In genomic region chr17:76709951-76710862, GRCh38 we compare ENCODE assay signal across 6 cellular contexts. TPM values are rescaled to one million over a fixed set of nuclear protein-coding genes. Genes with fewer than 3 reads are reported as not detected.
DNase-seq lines count a peak whose midpoint lies in the region; ATAC-seq, FAIRE-seq and TF ChIP-seq lines count a peak whose summit lies in the region.
"Not testable (repeated sequence)": the region's sequence is repeated elsewhere in the genome, so short reads cannot be mapped to it uniquely, and the experiment has no call there.

No MANE protein-coding gene starts in this region.

- not testable (repeated sequence) for DNase-seq in HFFc6; T-cell; bronchial epithelial cell (ENCODE audit: low read depth)
- DNase-seq in hepatocyte (ENCODE audit: low spot score) (peak; percentile 39), ureter (ENCODE audit: low spot score) (peak; percentile 70)

- not testable (repeated sequence) for H3K36me3 ChIP-seq in bronchial epithelial cell (ENCODE audit: control insufficient read depth, insufficient read depth, low read length); hepatocyte (replicated peaks; ENCODE audit: insufficient read depth, low read depth); neuron (ENCODE audit: insufficient read depth, low read length)

- not testable (repeated sequence) for FAIRE-seq in bronchial epithelial cell (lab: Jason Lieb, UNC)

- H3K4me1 Mint-ChIP-seq in HFFc6 (ENCODE audit: low read depth) (peaks cover 57% of the 10 kb centered on the region), T-cell (peaks cover 23 to 38% (median 30%) of the 10 kb centered on the region in 3 donors)

- peaks cover 34% of the 10 kb centered on the region for H3K4me1 ChIP-seq in hepatocyte (ENCODE audit: insufficient read depth)
- peaks cover 30% of the 10 kb centered on the region for H3K4me1 ChIP-seq in neuron (ENCODE audit: insufficient read depth, low read length)

- not testable (repeated sequence) for TF ChIP-seq CTCF in HFFc6 (IDR thresholded peaks at IDR 0.05); bronchial epithelial cell (IDR thresholded peaks at IDR 0.05; ENCODE audit: insufficient read depth, low read length, severe bottlenecking); hepatocyte (IDR thresholded peaks at IDR 0.05; ENCODE audit: poor library complexity)

- peak overlapping the region; percentile 97 for H3K4me2 ChIP-seq in hepatocyte

- H3K4me3 ChIP-seq in bronchial epithelial cell (ENCODE audit: low read depth, low read length) (peak overlapping the region; percentile 60), hepatocyte (peak overlapping the region; percentile 40), neuron (ENCODE audit: low read length) (peak overlapping the region; percentile 83)

- peak overlapping the region; percentile 95 for H3K27ac ChIP-seq in hepatocyte

- POLR2A ChIA-PET in T-cell (lab: Charles Lee), result not testable (repeated sequence)

- H3K4me3 Mint-ChIP-seq in HFFc6 (peak overlapping the region; percentile 99), T-cell (peak overlapping the region; percentile 64 to 75 (median 70))

- CTCF ChIA-PET in T-cell (lab: Charles Lee), result interaction anchor here in 1 of 2 donors (0.6 kb wide), 1 partner anchor 963 kb away, joined by 3 read pairs; no protein-coding TSS in a partner anchor

- 5% methylated on average over 17 of the region's 79 CpGs for WGBS in hepatocyte (ENCODE audit: low lambda C conversion rate, missing lambda C conversion rate)

- peak overlapping the region; percentile 99 for H3K27ac Mint-ChIP-seq in HFFc6
- peak overlapping the region in 1 of 2 donors; percentile 34 for H3K27ac Mint-ChIP-seq in T-cell

- H4K20me1 ChIP-seq in hepatocyte (ENCODE audit: insufficient read depth, poor library complexity, severe bottlenecking), result not testable (repeated sequence)

- not testable (repeated sequence) for H3K27me3 ChIP-seq in bronchial epithelial cell (ENCODE audit: control insufficient read depth, insufficient read depth, low read length); hepatocyte; neuron (ENCODE audit: insufficient read depth, low read length)

- not testable (repeated sequence) for H3K9me3 Mint-ChIP-seq in HFFc6, T-cell

- H3K9me2 ChIP-seq in hepatocyte (replicated peaks; ENCODE audit: insufficient read depth), result not testable (repeated sequence)

- H2AFZ ChIP-seq in hepatocyte (peak overlapping the region; percentile 60), neuron (ENCODE audit: low read depth, low read length) (peak overlapping the region; percentile 74)

- peaks cover 12% of the 10 kb centered on the region for H3K27me3 Mint-ChIP-seq in HFFc6 (ENCODE audit: insufficient read depth)
- H3K27me3 Mint-ChIP-seq in T-cell, result not testable (repeated sequence)

- H3K36me3 Mint-ChIP-seq in HFFc6 (ENCODE audit: low read depth) (peaks cover 34% of the 10 kb centered on the region), T-cell (peaks cover 10% of the 10 kb centered on the region)

- ATAC-seq in T-cell (replicated peaks in 1 of 4), result peak; percentile 27 to 51 (median 38)

- not testable (repeated sequence) for H3K9me3 ChIP-seq in hepatocyte (ENCODE audit: low read depth); neuron (ENCODE audit: low read length)

- peaks cover 43% of the 10 kb centered on the region for H3K79me2 ChIP-seq in hepatocyte

RNA-seq across cellular contexts. Expression of gene MXRA7, which starts 0.6 kb away (rescaled TPM):
- total RNA-seq in HFFc6 (2021; fragmentation: NEBNext Ultra II Directional; extraction: Animal tissue kit (Norgen Biotek cat#: 25700)), result 100 to 1,000 TPM; 180 to 259 (median 192) TPM
- total RNA-seq in T-cell (10 to 100 TPM in 3 of 5 donors, 1 to 10 TPM in 2; 5.9 to 14.7 (median 13.5) TPM), bronchial epithelial cell (80.6 and 95.9 TPM in 2 replicates), hepatocyte (101 and 102 TPM in 2 replicates), ureter (129 TPM)
- polyA plus RNA-seq in hepatocyte, result 117 and 138 TPM in 2 replicates

RNA-seq across cellular contexts. Expression of gene JMJD6, which starts 16.2 kb away (rescaled TPM):
- total RNA-seq in HFFc6 (2021; fragmentation: NEBNext Ultra II Directional; extraction: Animal tissue kit (Norgen Biotek cat#: 25700)), result 10 to 100 TPM; 32.9 to 44.3 (median 37.3) TPM
- total RNA-seq in T-cell (100 to 1,000 TPM in 1 of 5 donors, 10 to 100 TPM in 4; 48.7 to 155 (median 56.6) TPM), bronchial epithelial cell (16.6 and 19.5 TPM in 2 replicates), hepatocyte (19.3 and 19.5 TPM in 2 replicates), ureter (28.2 TPM)
- polyA plus RNA-seq in hepatocyte, result 34.5 and 44.8 TPM in 2 replicates

RNA-seq across cellular contexts. Expression of gene METTL23, which starts 16.4 kb away (rescaled TPM):
- 10 to 100 TPM; 30.1 to 32.8 (median 31.1) TPM for total RNA-seq in HFFc6 (2021; fragmentation: NEBNext Ultra II Directional; extraction: Animal tissue kit (Norgen Biotek cat#: 25700))
- 10 to 100 TPM; 46.9 to 70.1 (median 60.0) TPM for total RNA-seq in T-cell
- 18.7 and 22.3 TPM in 2 replicates for total RNA-seq in bronchial epithelial cell
- total RNA-seq in hepatocyte, result 36.6 and 36.8 TPM in 2 replicates
- polyA plus RNA-seq in hepatocyte, result 48.0 and 56.5 TPM in 2 replicates
- total RNA-seq in ureter, result 28.5 TPM

RNA-seq across cellular contexts. Expression of gene SRSF2, which starts 26.9 kb away (rescaled TPM):
- total RNA-seq in HFFc6 (2021; fragmentation: NEBNext Ultra II Directional; extraction: Animal tissue kit (Norgen Biotek cat#: 25700)), result 100 to 1,000 TPM; 179 to 220 (median 215) TPM
- total RNA-seq in T-cell (100 to 1,000 TPM; 349 to 413 (median 382) TPM), bronchial epithelial cell (57.9 and 67.2 TPM in 2 replicates), hepatocyte (152 and 157 TPM in 2 replicates), ureter (231 TPM)
- polyA plus RNA-seq in hepatocyte, result 152 and 173 TPM in 2 replicates

RNA-seq across cellular contexts. Expression of gene MFSD11, which starts 27.7 kb away (rescaled TPM):
- total RNA-seq in HFFc6 (2021; fragmentation: NEBNext Ultra II Directional; extraction: Animal tissue kit (Norgen Biotek cat#: 25700)), result 10 to 100 TPM; 16.1 to 23.4 (median 20.7) TPM
- total RNA-seq in T-cell (10 to 100 TPM; 30.5 to 41.5 (median 34.6) TPM), bronchial epithelial cell (15.2 and 17.1 TPM in 2 replicates), hepatocyte (59.4 and 66.6 TPM in 2 replicates), ureter (27.0 TPM)
- 35.4 and 43.5 TPM in 2 replicates for polyA plus RNA-seq in hepatocyte
